In the genomic region with DNA sequence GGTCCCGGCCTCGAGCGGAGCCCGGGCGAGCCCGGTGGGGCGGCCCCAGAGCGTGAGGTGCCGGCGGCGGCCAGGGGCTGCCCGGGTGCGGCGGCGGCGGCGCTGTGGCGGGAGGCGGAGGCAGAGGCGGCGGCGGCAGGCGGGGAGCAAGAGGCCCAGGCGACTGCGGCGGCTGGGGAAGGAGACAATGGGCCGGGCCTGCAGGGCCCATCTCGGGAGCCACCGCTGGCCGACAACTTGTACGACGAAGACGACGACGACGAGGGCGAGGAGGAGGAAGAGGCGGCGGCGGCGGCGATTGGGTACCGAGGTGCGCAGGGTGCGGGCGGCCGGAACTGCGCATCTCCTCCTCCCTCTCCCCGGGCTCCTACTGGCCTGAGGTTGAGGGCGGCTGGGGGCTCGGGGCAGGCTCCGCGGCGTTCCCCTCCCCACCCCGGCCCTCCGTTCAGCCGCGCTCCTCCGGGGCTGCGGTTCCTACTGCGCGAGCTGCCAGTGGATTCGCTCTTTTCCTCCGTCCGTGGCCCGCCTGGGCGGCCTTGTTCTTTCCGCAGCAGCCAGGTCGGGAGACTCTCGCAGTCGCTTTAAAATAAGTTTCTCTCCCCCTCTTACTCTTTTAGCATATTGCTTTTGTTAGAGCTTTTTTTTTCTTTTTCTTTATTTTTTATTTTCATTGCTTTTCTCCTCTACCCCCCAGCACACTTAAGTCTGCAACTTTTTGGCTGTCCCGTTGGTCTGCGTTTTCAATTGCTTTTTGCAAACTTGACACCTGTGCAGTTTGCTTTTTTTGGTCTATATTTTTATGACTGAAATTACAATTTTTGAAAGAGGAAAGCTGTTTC, we compare ENCODE assay signal across 8 cellular contexts. TPM values are rescaled to one million over a fixed set of nuclear protein-coding genes. Genes with fewer than 3 reads are reported as not detected.
DNase-seq lines count a peak whose midpoint lies in the region; ATAC-seq and TF ChIP-seq lines count a peak whose summit lies in the region.

No MANE protein-coding gene starts in this region.

- peak overlapping the region; percentile 36 to 55 for H3K4me3 ChIP-seq in CD4-positive, alpha-beta memory T cell (ENCODE audit: low read length in 2 of 2)
- H3K4me3 ChIP-seq in NT2/D1 (ENCODE audit: insufficient read length, low read depth) (peak overlapping the region; percentile 61), endodermal cell (ENCODE audit: low read length) (peak overlapping the region; percentile 99)

- H3K27me3 Mint-ChIP-seq in CD4-positive, alpha-beta memory T cell, result no peaks in the 10 kb centered on the region
- H3K27me3 Mint-ChIP-seq in endodermal cell (ENCODE audit: insufficient read depth), result no peaks in the 10 kb centered on the region

- peak; percentile 49 for ATAC-seq in GM19463 (IDR thresholded peaks at IDR 0.05; ENCODE audit: unreplicated experiment)

- POLR2A ChIA-PET in CD4-positive, alpha-beta memory T cell (lab: Charles Lee; ENCODE audit: partially characterized antibody), result interaction anchor here (0.5 to 2.5 kb wide), 21 partner anchors 9 to 1015 kb away, joined by 3 to 19 read pairs (median 3); a partner anchor contains a TSS

- peak overlapping the region; percentile 88 to 96 (median 92) for H3K4me3 Mint-ChIP-seq in CD4-positive, alpha-beta memory T cell
- peak overlapping the region; percentile 92 for H3K4me3 Mint-ChIP-seq in endodermal cell

- TF ChIP-seq CTCF in endodermal cell (conservative IDR thresholded peaks at IDR 0.05), result no peak

- H3K9me3 ChIP-seq in CD4-positive, alpha-beta memory T cell (ENCODE audit: control insufficient read depth in 1 of 2, low read length in 2 of 2), result no peaks in the 10 kb centered on the region
- H3K9me3 ChIP-seq in NT2/D1 (ENCODE audit: insufficient read depth, low read length) (no peaks in the 10 kb centered on the region), endodermal cell (ENCODE audit: control insufficient read depth, low read length) (peaks cover 3% of the 10 kb centered on the region)

- no peaks in the 10 kb centered on the region for H3K27me3 ChIP-seq in CD4-positive, alpha-beta memory T cell (ENCODE audit: insufficient read depth, low read length)
- H3K27me3 ChIP-seq in NT2/D1 (ENCODE audit: insufficient read depth, insufficient read length), result no peaks in the 10 kb centered on the region
- no peaks in the 10 kb centered on the region for H3K27me3 ChIP-seq in endodermal cell (ENCODE audit: control insufficient read depth, insufficient read depth, low read length, poor library complexity, severe bottlenecking)

- peak overlapping the region; percentile 55 for H3K27ac ChIP-seq in CD4-positive, alpha-beta memory T cell (ENCODE audit: low read depth, low read length)
- peak overlapping the region; percentile 92 for H3K27ac ChIP-seq in endodermal cell (ENCODE audit: low read depth, low read length)

- peaks cover 43% of the 10 kb centered on the region for H3K4me1 ChIP-seq in CD4-positive, alpha-beta memory T cell (ENCODE audit: insufficient read depth, low read length)
- H3K4me1 ChIP-seq in NT2/D1 (ENCODE audit: insufficient read depth, insufficient read length) (no peaks in the 10 kb centered on the region), endodermal cell (ENCODE audit: control insufficient read depth, insufficient read depth, low read length) (no peaks in the 10 kb centered on the region)

- H3K36me3 ChIP-seq in CD4-positive, alpha-beta memory T cell (ENCODE audit: insufficient read depth, low read length), result peaks cover 31% of the 10 kb centered on the region
- H3K36me3 ChIP-seq in NT2/D1 (ENCODE audit: insufficient read depth, insufficient read length, low read length) (peaks cover 31% of the 10 kb centered on the region), endodermal cell (ENCODE audit: control insufficient read depth, insufficient read depth, low read length) (peaks cover 31% of the 10 kb centered on the region)

- intact Hi-C loops in CD4-positive, alpha-beta memory T cell (cut with micrococcal nuclease), result loop anchor here (1.0 to 10.0 kb wide), 7 partner anchors 30 to 1020 kb away; a partner anchor contains a TSS

- CTCF ChIA-PET in CD4-positive, alpha-beta memory T cell (lab: Charles Lee; ENCODE audit: partially characterized antibody), result interaction anchor here (1.0 to 4.0 kb wide), 5 partner anchors 10 to 273 kb away, joined by 3 to 23 read pairs (median 4); no protein-coding TSS in a partner anchor

- H3K9me3 Mint-ChIP-seq in CD4-positive, alpha-beta memory T cell, result no peaks in the 10 kb centered on the region
- no peaks in the 10 kb centered on the region for H3K9me3 Mint-ChIP-seq in endodermal cell

- H3K36me3 Mint-ChIP-seq in CD4-positive, alpha-beta memory T cell, result peaks cover 26 to 42% of the 10 kb centered on the region in 2 donors
- peaks cover 32% of the 10 kb centered on the region for H3K36me3 Mint-ChIP-seq in endodermal cell (ENCODE audit: low read depth)

- peaks cover 23 to 57% (median 30%) of the 10 kb centered on the region in 4 donors for H3K4me1 Mint-ChIP-seq in CD4-positive, alpha-beta memory T cell
- peaks cover 10% of the 10 kb centered on the region for H3K4me1 Mint-ChIP-seq in endodermal cell

- peak; percentile 79 to 85 (median 81) for DNase-seq in CD4-positive, alpha-beta memory T cell
- DNase-seq in HK-2 (ENCODE audit: unreplicated experiment) (peak; percentile 89), NT2/D1 (ENCODE audit: low read depth, low spot score) (no peak), endodermal cell (peak; percentile 88), mesenteric fat pad (ENCODE audit: low spot score) (peak; percentile 93)
- DNase-seq in activated CD8-positive, alpha-beta memory T cell treated with anti-CD3 and anti-CD28 coated beads, Interleukin-2, amount 50 U/mL, for 24 hours (ENCODE audit: extremely low read depth), result peak; percentile 43
- peak; percentile 67 for DNase-seq in stimulated activated CD8-positive, alpha-beta memory T cell treated with anti-CD3 and anti-CD28 coated beads, Interleukin-12 subunit alpha, Interleukin-12 subunit beta, amount 100 ng/mL, for 4 hours (ENCODE audit: low read depth)

- peak overlapping the region; percentile 84 to 95 (median 94) for H3K27ac Mint-ChIP-seq in CD4-positive, alpha-beta memory T cell
- peak overlapping the region; percentile 94 for H3K27ac Mint-ChIP-seq in endodermal cell

- 0 to 1% methylated on average over 19 to 73 of the region's 73 CpGs for WGBS in endodermal cell (ENCODE audit: insufficient coverage in 1 of 2, insufficient read length in 1 of 2), 2 experiments

- peak overlapping the region; percentile 85 for H3K9ac ChIP-seq in NT2/D1 (ENCODE audit: insufficient read length, low read depth)
- H3K9ac ChIP-seq in endodermal cell (ENCODE audit: extremely low read depth, low read length, poor library complexity, severe bottlenecking), result peak overlapping the region; percentile 85

RNA-seq across cellular contexts. Expression of a gene that starts 0.6 kb away (rescaled TPM):
- total RNA-seq in CD4-positive, alpha-beta memory T cell, result 10 to 100 TPM; 57.1 to 58.8 TPM
- polyA plus RNA-seq in CD4-positive, alpha-beta memory T cell, result 10 to 100 TPM in 1 of 2 donors, 1 to 10 TPM in 1; 6.7 to 22.2 TPM
- total RNA-seq in endodermal cell, result 10 to 100 TPM; 30.2 to 36.7 TPM
- polyA plus RNA-seq in endodermal cell (2013, experiment 1 of 2), result 29.7 TPM
- polyA plus RNA-seq in endodermal cell (2013, experiment 2 of 2), result 26.4 TPM
- 25.4 TPM for total RNA-seq in mesenteric fat pad

RNA-seq across cellular contexts. Expression of a gene that starts 47.1 kb away (rescaled TPM):
- not detected for total RNA-seq in CD4-positive, alpha-beta memory T cell
- polyA plus RNA-seq in CD4-positive, alpha-beta memory T cell, result under 1 TPM in 1 of 2 donors, not detected in 1; 0.22 TPM
- total RNA-seq in endodermal cell (under 1 TPM in 1 of 2 donors, not detected in 1; 0.59 TPM), mesenteric fat pad (1.0 TPM)
- 9.9 TPM for polyA plus RNA-seq in endodermal cell (2013, experiment 1 of 2)
- polyA plus RNA-seq in endodermal cell (2013, experiment 2 of 2), result 8.2 TPM

Comparison
In these comparisons a context has a peak if more than half of its experiments do, and no peak if none do; other contexts are left out.
1. H3K4me3 ChIP-seq: peak in every context shown above with its lines; median percentile 99 in endodermal cell; 61 in NT2/D1; 46 in CD4-positive, alpha-beta memory T cell.